ENCODE assay signal across 1 cellular context in genomic region chr6:108848116-108848868, GRCh38.
TF ChIP-seq lines count a peak whose summit lies in the region.

Gene ARMC2 (plus strand): TSS chr6:108848422. CDS start chr6:108854268, 5,846 bp downstream.

TF ChIP-seq in HepG2, 621 proteins besides CTCF, POLR2A, EP300 and RAD21 (continued from another document and continues in another):
- TF ChIP-seq PRDM10 (CRISPR knock-in tag; IDR thresholded peaks at IDR 0.05; ENCODE audit: low read depth), result no peak
- peak; percentile 50; the same call in 1 of the 2 replicates for TF ChIP-seq DMAP1 (CRISPR knock-in tag; IDR thresholded peaks at IDR 0.05)
- peak; percentile 68 for TF ChIP-seq PATZ1 (CRISPR knock-in tag; IDR thresholded peaks at IDR 0.05)
- TF ChIP-seq BCL3 (CRISPR knock-in tag; IDR thresholded peaks at IDR 0.05), result peak; percentile 85; the same call in 1 of the 2 replicates
- no peak for TF ChIP-seq TBL1XR1 (IDR thresholded peaks at IDR 0.05; ENCODE audit: borderline replicate concordance, low read length, partially characterized antibody)
- peak; percentile 89 for TF ChIP-seq MXD3 (CRISPR knock-in tag; IDR thresholded peaks at IDR 0.05)
- no peak for TF ChIP-seq MTA3 (CRISPR knock-in tag; IDR thresholded peaks at IDR 0.05)
- TF ChIP-seq ZNF768 (CRISPR knock-in tag; IDR thresholded peaks at IDR 0.05), result peak; percentile 53; the same call in 1 of the 2 replicates
- peak; percentile 70; the same call in 1 of the 2 replicates for TF ChIP-seq SMAD1 (CRISPR knock-in tag; IDR thresholded peaks at IDR 0.05; ENCODE audit: borderline replicate concordance, low read depth)
- TF ChIP-seq ATF7 (IDR thresholded peaks at IDR 0.05), result no peak
- no peak for TF ChIP-seq ATF7 (CRISPR knock-in tag; IDR thresholded peaks at IDR 0.05)
- no peak for TF ChIP-seq REXO4 (CRISPR knock-in tag; IDR thresholded peaks at IDR 0.05; ENCODE audit: borderline replicate concordance)
- peak; percentile 64 for TF ChIP-seq NFKBIZ (CRISPR knock-in tag; IDR thresholded peaks at IDR 0.05)
- TF ChIP-seq ZNF205 (CRISPR knock-in tag; IDR thresholded peaks at IDR 0.05), result no peak; the same call in 1 of the 2 replicates
- TF ChIP-seq ZNF749 (CRISPR knock-in tag; IDR thresholded peaks at IDR 0.05; ENCODE audit: borderline replicate concordance), result no peak
- peak; percentile 74; the same call in 1 of the 2 replicates for TF ChIP-seq ZNF33B (CRISPR knock-in tag; IDR thresholded peaks at IDR 0.05)
- TF ChIP-seq MLLT10 (CRISPR knock-in tag; IDR thresholded peaks at IDR 0.05), result no peak
- no peak for TF ChIP-seq DMTF1 (CRISPR knock-in tag; IDR thresholded peaks at IDR 0.05)
- TF ChIP-seq NKX3-1 (CRISPR knock-in tag; IDR thresholded peaks at IDR 0.05), result no peak
- TF ChIP-seq ZNF335 (CRISPR knock-in tag; IDR thresholded peaks at IDR 0.05), result peak; percentile 77
- TF ChIP-seq KDM5A (IDR thresholded peaks at IDR 0.05; ENCODE audit: borderline replicate concordance, low read length), result peak; percentile 6; the same call in 1 of the 2 replicates
- no peak for TF ChIP-seq ZNF3 (CRISPR knock-in tag; IDR thresholded peaks at IDR 0.05)
- TF ChIP-seq ZNF556 (CRISPR knock-in tag; IDR thresholded peaks at IDR 0.05; ENCODE audit: borderline replicate concordance), result peak; percentile 47; the same call in 1 of the 2 replicates
- TF ChIP-seq ZBTB3 (CRISPR knock-in tag; IDR thresholded peaks at IDR 0.05; ENCODE audit: borderline replicate concordance, low read depth), result no peak
- TF ChIP-seq ZHX2 (IDR thresholded peaks at IDR 0.05; ENCODE audit: low read depth), result no peak
- TF ChIP-seq ZHX2 (CRISPR knock-in tag; IDR thresholded peaks at IDR 0.05; ENCODE audit: borderline replicate concordance), result 0 out of 2 replicates have a peak, but pooled peaks have one; percentile 37
- TF ChIP-seq NCOA1 (CRISPR knock-in tag; IDR thresholded peaks at IDR 0.05), result no peak
- no peak for TF ChIP-seq ELF4 (CRISPR knock-in tag; IDR thresholded peaks at IDR 0.05; ENCODE audit: borderline replicate concordance)
- TF ChIP-seq ZMAT5 (CRISPR knock-in tag; IDR thresholded peaks at IDR 0.05; ENCODE audit: borderline replicate concordance, low read depth), result no peak
- TF ChIP-seq FUBP1 (CRISPR knock-in tag; IDR thresholded peaks at IDR 0.05; ENCODE audit: borderline replicate concordance), result no peak
- TF ChIP-seq ZNF281 (CRISPR knock-in tag; IDR thresholded peaks at IDR 0.05; ENCODE audit: borderline replicate concordance), result no peak
- TF ChIP-seq MLX (CRISPR knock-in tag; IDR thresholded peaks at IDR 0.05), result peak; percentile 32; the same call in 1 of the 2 replicates
- TF ChIP-seq ZNF143 (CRISPR knock-in tag; IDR thresholded peaks at IDR 0.05), result no peak
- TF ChIP-seq ZSCAN29 (CRISPR knock-in tag; conservative IDR thresholded peaks at IDR 0.05), result 0 out of 2 replicates have a peak, but pooled peaks have one; percentile 31
- no peak for TF ChIP-seq SOX6 (IDR thresholded peaks at IDR 0.05)
- peak; percentile 56 for TF ChIP-seq SOX6 (CRISPR knock-in tag; IDR thresholded peaks at IDR 0.05)
- no peak for TF ChIP-seq ZNF629 (CRISPR knock-in tag; conservative IDR thresholded peaks at IDR 0.05)
